Comparison of ENCODE assay signal across 20 cellular contexts in genomic region chr11:72317982-72318381, GRCh38.
A peak's percentile ranks its signal among the peaks of the same experiment; 100 is the strongest.
DNase-seq lines count a peak whose midpoint lies in the region; ATAC-seq and TF ChIP-seq lines count a peak whose summit lies in the region.
"Had no signal": no experiment of that assay in that cellular context is flagged by ENCODE, and none has a peak within 500 bp of the region (broad histone marks: within the 10 kb centered on the region; RNA-seq: fewer than 3 reads in every experiment).

No MANE protein-coding gene starts in this region.

- H3K9me3 Mint-ChIP-seq in CD14-positive monocyte (no peaks in the 10 kb centered on the region), nephron (no peaks in the 10 kb centered on the region)
- no peaks in the 10 kb centered on the region for H3K9me3 Mint-ChIP-seq in CD4-positive, CD25-positive, alpha-beta regulatory T cell
- H3K9me3 Mint-ChIP-seq: IgD-negative memory B cell had no signal

- ATAC-seq in CD4-positive, CD25-positive, alpha-beta regulatory T cell (ENCODE audit: low read depth in 2 of 2), result no peak

- H3K4me1 Mint-ChIP-seq in CD14-positive monocyte (no peaks in the 10 kb centered on the region), nephron (peaks cover 38% of the 10 kb centered on the region)
- H3K4me1 Mint-ChIP-seq in CD4-positive, CD25-positive, alpha-beta regulatory T cell, result no peaks in the 10 kb centered on the region
- H3K4me1 Mint-ChIP-seq: IgD-negative memory B cell had no signal

- H3K27me3 ChIP-seq in CD4-positive, CD25-positive, alpha-beta regulatory T cell (ENCODE audit: control insufficient read depth, insufficient read depth, low read length), result no peaks in the 10 kb centered on the region
- H3K27me3 ChIP-seq in cardiac muscle cell, result no peaks in the 10 kb centered on the region
- H3K27me3 ChIP-seq: BE2C, Peyer's patch had no signal

- no peak overlapping the region for H3K4me3 Mint-ChIP-seq in CD14-positive monocyte
- H3K4me3 Mint-ChIP-seq in CD4-positive, CD25-positive, alpha-beta regulatory T cell, result peak overlapping the region in 1 of 4 donors; percentile 12
- no peak overlapping the region for H3K4me3 Mint-ChIP-seq in nephron
- H3K4me3 Mint-ChIP-seq: IgD-negative memory B cell had no signal

- H3K36me3 ChIP-seq in CD4-positive, CD25-positive, alpha-beta regulatory T cell (ENCODE audit: control insufficient read depth, insufficient read depth, low read length), result peaks cover 24% of the 10 kb centered on the region
- no peaks in the 10 kb centered on the region for H3K36me3 ChIP-seq in cardiac muscle cell

- H3K4me3 ChIP-seq in CD4-positive, CD25-positive, alpha-beta regulatory T cell (ENCODE audit: low read depth, low read length), result no peak overlapping the region
- H3K4me3 ChIP-seq in cardiac muscle cell, result no peak overlapping the region
- H3K4me3 ChIP-seq: Peyer's patch had no signal

- H3K4me1 ChIP-seq in CD4-positive, CD25-positive, alpha-beta regulatory T cell (ENCODE audit: control insufficient read depth, insufficient read depth, low read length, poor library complexity, severe bottlenecking), result no peaks in the 10 kb centered on the region
- peaks cover 7% of the 10 kb centered on the region for H3K4me1 ChIP-seq in cardiac muscle cell (ENCODE audit: low read depth)
- H3K4me1 ChIP-seq: Peyer's patch had no signal

- no peak for DNase-seq in CD14-positive monocyte (ENCODE audit: low spot score)
- DNase-seq in CD4-positive, CD25-positive, alpha-beta regulatory T cell, result no peak
- no peak for DNase-seq in cardiac muscle cell (ENCODE audit: low read depth in 1 of 2, low spot score in 1 of 2)
- DNase-seq in NCI-H2029 (lab: John Stamatoyannopoulos, UW), result no peak
- DNase-seq in HCEC 1CT, result no peak
- DNase-seq in iPS-NIHi11 (ENCODE audit: low spot score), result no peak
- DNase-seq: BE2C, DMS153, DND-41, MM.1S, NCI-H1694, NCI-H2081, NCI-H2227 treated with DMSO at 0.1 percent for 48 hours, NCI-H510A, NCI-H69, Peyer's patch had no signal

- H3K27me3 Mint-ChIP-seq in CD14-positive monocyte (ENCODE audit: low read depth in 3 of 3) (peaks cover 0 to 1% (median 0%) of the 10 kb centered on the region in 3 donors), nephron (ENCODE audit: low read depth) (no peaks in the 10 kb centered on the region)
- H3K27me3 Mint-ChIP-seq in CD4-positive, CD25-positive, alpha-beta regulatory T cell, result no peaks in the 10 kb centered on the region
- H3K27me3 Mint-ChIP-seq: IgD-negative memory B cell had no signal

- H3K9me3 ChIP-seq in CD4-positive, CD25-positive, alpha-beta regulatory T cell (ENCODE audit: control insufficient read depth in 2 of 2, low read length in 2 of 2), result no peaks in the 10 kb centered on the region
- no peaks in the 10 kb centered on the region for H3K9me3 ChIP-seq in cardiac muscle cell (ENCODE audit: low read depth)
- H3K9me3 ChIP-seq: BE2C, Peyer's patch had no signal

- H3K27ac ChIP-seq in CD4-positive, CD25-positive, alpha-beta regulatory T cell (ENCODE audit: insufficient read depth, low read length, poor library complexity, severe bottlenecking), result no peak overlapping the region
- H3K27ac ChIP-seq in cardiac muscle cell, result peak overlapping the region; percentile 6
- H3K27ac ChIP-seq: HL-60, KMS-11, Peyer's patch had no signal

- peaks cover 83 to 97% of the 10 kb centered on the region in 2 donors for H3K36me3 Mint-ChIP-seq in CD14-positive monocyte
- H3K36me3 Mint-ChIP-seq in CD4-positive, CD25-positive, alpha-beta regulatory T cell, result peaks cover 43% of the 10 kb centered on the region
- H3K36me3 Mint-ChIP-seq in nephron (ENCODE audit: low read depth), result peaks cover 3% of the 10 kb centered on the region

- H3K27ac Mint-ChIP-seq in CD14-positive monocyte (peak overlapping the region in 6 of 7 donors; percentile 2 to 78 (median 45)), nephron (peak overlapping the region in 2 of 3 experiments; percentile 5 to 21)
- peak overlapping the region in 2 of 3 donors; percentile 20 to 88 for H3K27ac Mint-ChIP-seq in CD4-positive, CD25-positive, alpha-beta regulatory T cell

- intact Hi-C loops in CD14-positive monocyte (cut with micrococcal nuclease), result no loop called here

- TF ChIP-seq CTCF in CD14-positive monocyte (IDR thresholded peaks at IDR 0.05), result no peak
- no peak for TF ChIP-seq CTCF in cardiac muscle cell (IDR thresholded peaks at IDR 0.05; ENCODE audit: low read depth, low read length)
- no peak for TF ChIP-seq CTCF in nephron (IDR thresholded peaks at IDR 0.05; ENCODE audit: unreplicated experiment in 3 of 3)
